ENCODE assay signal across 9 cellular contexts in the genomic region with DNA sequence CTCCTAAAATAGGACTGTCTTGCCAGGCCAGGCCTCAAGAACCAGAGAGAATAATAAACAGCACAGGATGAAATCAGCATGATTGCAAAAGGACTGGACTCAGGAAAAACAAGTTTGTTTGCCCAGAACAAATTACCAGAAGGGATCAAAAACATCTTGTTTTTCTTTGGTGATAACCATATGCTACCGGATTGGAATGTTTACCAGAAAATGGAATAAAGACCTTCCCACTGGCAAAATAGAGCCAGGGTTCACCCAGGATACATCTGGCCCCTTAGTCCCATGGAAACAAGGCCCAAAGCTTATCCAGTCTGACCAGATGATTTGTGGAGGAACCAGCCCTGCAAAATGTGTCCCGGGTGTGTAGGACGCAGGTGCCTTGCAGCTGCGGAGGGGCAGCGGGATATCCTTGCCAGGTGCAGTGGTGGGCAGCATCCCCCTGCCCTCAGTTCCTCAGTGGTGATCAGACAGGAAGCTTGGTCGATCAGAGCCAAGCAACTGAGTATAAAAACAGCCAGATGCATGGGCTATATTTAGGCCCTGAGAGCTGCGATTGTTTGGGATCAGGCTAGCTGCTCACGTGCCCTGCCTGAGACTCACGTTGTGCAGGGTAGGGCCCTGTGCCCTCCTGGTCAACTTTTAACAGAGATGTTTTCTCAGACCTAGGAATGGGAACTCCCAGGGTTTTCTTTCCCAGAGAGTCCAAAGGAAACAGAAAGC. TPM values are rescaled to one million over a fixed set of nuclear protein-coding genes. Genes with fewer than 3 reads are reported as not detected.
DNase-seq lines count a peak whose midpoint lies in the region; ATAC-seq, FAIRE-seq and TF ChIP-seq lines count a peak whose summit lies in the region.
"Had no signal": no experiment of that assay in that cellular context is flagged by ENCODE, and none has a peak within 500 bp of the region (broad histone marks: within the 10 kb centered on the region; RNA-seq: fewer than 3 reads in every experiment).

No MANE protein-coding gene starts in this region.

- H3K9me3 Mint-ChIP-seq in activated T-cell treated with anti-CD3 and anti-CD28 coated beads, Interleukin-2, amount 50 U/mL, for 4 hours: no peaks in the 10 kb centered on the region

- DNase-seq in GM03348 (ENCODE audit: low spot score): peak; percentile 43
- peak; percentile 76 for DNase-seq in astrocyte of the spinal cord (ENCODE audit: low read depth, low spot score)
- no peak for DNase-seq in smooth muscle cell (lab: John Stamatoyannopoulos, UW; ENCODE audit: unreplicated experiment)
- DNase-seq in NCI-H187 (lab: John Stamatoyannopoulos, UW): no peak
- no peak for DNase-seq in activated T-cell treated with anti-CD3 and anti-CD28 coated beads, Interleukin-2, amount 50 U/mL, for 4 hours
- no peak for DNase-seq in SKM-1 treated with dmso at 0.1 percent for 144 hours (lab: John Stamatoyannopoulos, UW; ENCODE audit: unreplicated experiment)
- DNase-seq: NCI-H2029 treated with DMSO at 0.1 percent for 48 hours had no signal

- H3K27ac ChIP-seq in smooth muscle cell (ENCODE audit: low read depth): peak overlapping the region; percentile 26

- no peak overlapping the region for H2AFZ ChIP-seq in smooth muscle cell (ENCODE audit: low read depth)

- no peaks in the 10 kb centered on the region for H3K36me3 ChIP-seq in smooth muscle cell (ENCODE audit: low read depth)

- FAIRE-seq in islet of Langerhans (lab: Jason Lieb, UNC): peak; percentile 81

- WGBS in smooth muscle cell (ENCODE audit: low lambda C conversion rate): 77% methylated on average over 9 of the region's 9 CpGs

- H3K36me3 Mint-ChIP-seq in activated T-cell treated with anti-CD3 and anti-CD28 coated beads, Interleukin-2, amount 50 U/mL, for 4 hours (ENCODE audit: insufficient read depth): no peaks in the 10 kb centered on the region

- in situ Hi-C loops in astrocyte of the spinal cord (cut with HindIII; ENCODE audit: low sequenced_read_pairs): no loop called here

- H3K4me2 ChIP-seq in smooth muscle cell: no peak overlapping the region

- TF ChIP-seq CTCF in astrocyte of the spinal cord (IDR thresholded peaks at IDR 0.05; ENCODE audit: low read depth, low read length) (no peak), smooth muscle cell (IDR thresholded peaks at IDR 0.05; ENCODE audit: borderline replicate concordance, insufficient read depth, poor library complexity, severe bottlenecking) (no peak)

- ATAC-seq in HG03025 (IDR thresholded peaks at IDR 0.05; ENCODE audit: low FRiP score, unreplicated experiment): no peak
- ATAC-seq in activated T-cell treated with anti-CD3 and anti-CD28 coated beads, Interleukin-2, amount 50 U/mL, for 4 hours: no peak

- peaks cover 6% of the 10 kb centered on the region for H3F3A ChIP-seq in smooth muscle cell (ENCODE audit: low read depth)

- peaks cover 12% of the 10 kb centered on the region for H3K4me1 ChIP-seq in smooth muscle cell (ENCODE audit: low read depth)

- H3K4me3 Mint-ChIP-seq in activated T-cell treated with anti-CD3 and anti-CD28 coated beads, Interleukin-2, amount 50 U/mL, for 4 hours: no peak overlapping the region

- H3K9me3 ChIP-seq in smooth muscle cell (replicated peaks; ENCODE audit: low read depth): no peaks in the 10 kb centered on the region

- no peaks in the 10 kb centered on the region for H3K79me2 ChIP-seq in smooth muscle cell (ENCODE audit: low read depth)

- peaks cover 28% of the 10 kb centered on the region for H3K4me1 Mint-ChIP-seq in activated T-cell treated with anti-CD3 and anti-CD28 coated beads, Interleukin-2, amount 50 U/mL, for 4 hours (ENCODE audit: low read depth)

- H3K9ac ChIP-seq in smooth muscle cell (ENCODE audit: low read depth): no peak overlapping the region

- H3K4me3 ChIP-seq in astrocyte of the spinal cord (ENCODE audit: low read depth, low read length) (no peak overlapping the region), smooth muscle cell (no peak overlapping the region)

- H4K20me1 ChIP-seq in smooth muscle cell (ENCODE audit: low read depth): no peaks in the 10 kb centered on the region

- no peaks in the 10 kb centered on the region for H3K27me3 Mint-ChIP-seq in activated T-cell treated with anti-CD3 and anti-CD28 coated beads, Interleukin-2, amount 50 U/mL, for 4 hours (ENCODE audit: low read depth)

- H3K27me3 ChIP-seq in smooth muscle cell (ENCODE audit: low read depth): no peaks in the 10 kb centered on the region

RNA-seq across cellular contexts. Expression of gene ZNF22, which starts 4.6 kb away (rescaled TPM):
- 38.9 and 42.6 TPM in 2 replicates for total RNA-seq in smooth muscle cell
- 30.7 and 31.3 TPM in 2 replicates for polyA plus RNA-seq in smooth muscle cell
- total RNA-seq in activated T-cell treated with anti-CD3 and anti-CD28 coated beads, Interleukin-2, amount 50 U/mL, for 4 hours: 10 to 100 TPM; 16.4 to 22.9 (median 22.7) TPM

RNA-seq across cellular contexts. Expression of gene DEPP1, which starts 17.5 kb away (rescaled TPM):
- total RNA-seq in smooth muscle cell: 10.1 and 13.2 TPM in 2 replicates
- 12.9 and 18.8 TPM in 2 replicates for polyA plus RNA-seq in smooth muscle cell
- total RNA-seq in activated T-cell treated with anti-CD3 and anti-CD28 coated beads, Interleukin-2, amount 50 U/mL, for 4 hours: under 1 TPM; 0.20 to 0.24 (median 0.22) TPM

RNA-seq across cellular contexts. Expression of gene RASSF4, which starts 36.5 kb away (rescaled TPM):
- 6.5 and 8.3 TPM in 2 replicates for total RNA-seq in smooth muscle cell
- 13.0 and 14.8 TPM in 2 replicates for polyA plus RNA-seq in smooth muscle cell
- under 1 TPM; 0.28 to 0.61 (median 0.33) TPM for total RNA-seq in activated T-cell treated with anti-CD3 and anti-CD28 coated beads, Interleukin-2, amount 50 U/mL, for 4 hours

Comparison
In these comparisons a context has a peak if more than half of its experiments do, and no peak if none do; other contexts are left out.
1. DNase-seq: peak in GM03348 (single experiment) and astrocyte of the spinal cord (single experiment); none in smooth muscle cell (single experiment), NCI-H187 (0 of 2), activated T-cell treated with anti-CD3 and anti-CD28 coated beads, Interleukin-2, amount 50 U/mL, for 4 hours (single experiment) and SKM-1 treated with dmso at 0.1 percent for 144 hours (single experiment).